ENCODE assay signal across 21 cellular contexts in genomic region chr11:12636871-12637410, GRCh38. TPM values are rescaled to one million over a fixed set of nuclear protein-coding genes. Genes with fewer than 3 reads are reported as not detected.
A peak's percentile ranks its signal among the peaks of the same experiment; 100 is the strongest.
DNase-seq lines count a peak whose midpoint lies in the region; ATAC-seq, FAIRE-seq and TF ChIP-seq lines count a peak whose summit lies in the region.
"Had no signal": no experiment of that assay in that cellular context is flagged by ENCODE, and none has a peak within 500 bp of the region (broad histone marks: within the 10 kb centered on the region; RNA-seq: fewer than 3 reads in every experiment).

No MANE protein-coding gene starts in this region.

- no peak overlapping the region for H3K4ac ChIP-seq in neuronal stem cell (ENCODE audit: low read length)

- WGBS in K562 (ENCODE audit: insufficient coverage, low coverage, missing lambda C conversion rate) = 34% methylated on average over 5 of the region's 5 CpGs
- no CpG with 5 or more reads among the region's 5 CpGs for WGBS in neuronal stem cell (ENCODE audit: extremely low coverage in 2 of 2, insufficient read length in 2 of 2, insufficient replicate concordance in 1 of 2), 2 donors

- H2AFZ ChIP-seq in K562 (ENCODE audit: low read depth, low read length) (peak overlapping the region; percentile 49), neuronal stem cell (ENCODE audit: low read length) (peak overlapping the region; percentile 35)

- no peak for TF ChIP-seq POLR2A in K562 (conservative IDR thresholded peaks at IDR 0.05)

- H3K27me3 ChIP-seq in K562 (ENCODE audit: control insufficient read depth in 2 of 2, insufficient read depth in 2 of 2, low read length in 2 of 2) (no peaks in the 10 kb centered on the region), neuronal stem cell (ENCODE audit: control insufficient read depth in 3 of 3, insufficient read depth in 3 of 3, low read depth in 1 of 3, low read length in 3 of 3) (no peaks in the 10 kb centered on the region), tibial artery (no peaks in the 10 kb centered on the region)
- H3K27me3 ChIP-seq: MG63 had no signal

- no peak overlapping the region for H2BK15ac ChIP-seq in neuronal stem cell (ENCODE audit: low read length)

- H4K20me1 ChIP-seq in K562 (replicated peaks; ENCODE audit: control insufficient read depth, insufficient read depth, low read length) = no peaks in the 10 kb centered on the region

- CTCF ChIA-PET in K562 (lab: Yijun Ruan, JAX; ENCODE audit: low intra/inter-chr PET ratio) = no interaction called here

- no peaks in the 10 kb centered on the region for H3K9me1 ChIP-seq in K562 (ENCODE audit: control insufficient read depth, insufficient read depth, low read length)

- H3K4me1 ChIP-seq in K562 (replicated peaks in 1 of 2; ENCODE audit: control insufficient read depth in 2 of 2, insufficient read depth in 2 of 2, low read length in 2 of 2) = peaks cover 0 to 2% of the 10 kb centered on the region in 2 experiments; a peak in 2 of 5 replicates
- H3K4me1 ChIP-seq in neuronal stem cell (ENCODE audit: control insufficient read depth in 2 of 2, insufficient read depth in 1 of 2, low read depth in 1 of 2, low read length in 2 of 2) = peaks cover 2 to 4% of the 10 kb centered on the region in 2 donors
- H3K4me1 ChIP-seq in tibial artery = no peaks in the 10 kb centered on the region

- H2BK12ac ChIP-seq in neuronal stem cell (ENCODE audit: low read length) = no peak overlapping the region

- TF ChIP-seq CTCF in K562 (IDR thresholded peaks at IDR 0.05 in 2 of 3, conservative IDR thresholded peaks at IDR 0.05 in 1 of 3; ENCODE audit: insufficient read depth in 2 of 3, low read depth in 1 of 3, low read length in 3 of 3) (no peak), tibial artery (IDR thresholded peaks at IDR 0.05) (no peak)

- H2AK5ac ChIP-seq in neuronal stem cell (ENCODE audit: low read depth, low read length) = no peak overlapping the region

- H3K9ac ChIP-seq in K562 (ENCODE audit: insufficient read depth in 1 of 2, low read depth in 2 of 2, low read length in 2 of 2) (no peak overlapping the region), neuronal stem cell (ENCODE audit: low read depth, low read length, poor library complexity) (no peak overlapping the region)

- ATAC-seq in K562 = no peak; the same call in 2 of the 3 replicates
- ATAC-seq: Right ventricle myocardium inferior had no signal

- H3K4me2 ChIP-seq in K562 (ENCODE audit: insufficient read depth, low read length) (no peak overlapping the region), neuronal stem cell (ENCODE audit: insufficient read depth, low read length, poor library complexity, severe bottlenecking) (no peak overlapping the region)

- no peak overlapping the region for H2BK5ac ChIP-seq in neuronal stem cell (ENCODE audit: low read length)

- H3K4me3 ChIP-seq in K562 = no peak overlapping the region
- H3K4me3 ChIP-seq in neuronal stem cell (ENCODE audit: low read length in 2 of 2) = no peak overlapping the region
- H3K4me3 ChIP-seq in tibial artery = no peak overlapping the region
- H3K4me3 ChIP-seq: MG63, SK-N-MC had no signal

- no peak for FAIRE-seq in K562 (lab: Jason Lieb, UNC)
- FAIRE-seq: RCC 7860 had no signal

- no peak overlapping the region for H2BK120ac ChIP-seq in neuronal stem cell (ENCODE audit: low read depth, low read length)

- intact Hi-C loops in K562 (cut with micrococcal nuclease) (no loop called here), tibial artery (cut with DNase I; ENCODE audit: low total_unique reads) (no loop called here)

- no peak overlapping the region for H3K14ac ChIP-seq in neuronal stem cell (ENCODE audit: low read length)

- in situ Hi-C loops in K562 (cut with MboI) = no loop called here

- TF ChIP-seq RAD21 in K562 (CRISPR knock-in tag; conservative IDR thresholded peaks at IDR 0.05 in 1 of 2, IDR thresholded peaks at IDR 0.05 in 1 of 2) = no peak

- DNase-seq in K562 (ENCODE audit: extremely low read depth in 1 of 4, low spot score in 3 of 4) (no peak), iPS-NIHi11 (ENCODE audit: low spot score) (peak; percentile 12), neuronal stem cell (ENCODE audit: low spot score) (no peak), tibial artery (no peak), NCI-H524 (lab: John Stamatoyannopoulos, UW) (no peak), iPS-NIHi7 (ENCODE audit: extremely low spot score) (no peak), midbrain (lab: John Stamatoyannopoulos, UW) (no peak)
- DNase-seq: AML-193, DMS79 treated with DMSO at 0.1 percent for 48 hours, HCEC 1CT, Kasumi-1, MG63, NCI-H1092, NCI-H1436 treated with DMSO at 0.1 percent for 48 hours, NCI-H2029, NCI-H748 treated with DMSO at 0.1 percent for 48 hours had no signal

- H3K79me2 ChIP-seq in K562 (ENCODE audit: control insufficient read depth, insufficient read depth, low read length) = no peaks in the 10 kb centered on the region

- BruUV-seq in K562 (replicated peaks; lab: Mats Ljungman, UMichigan) = no TSS peak

- no peak overlapping the region for H3K27ac ChIP-seq in K562 (ENCODE audit: extremely low read depth, low read depth, low read length)
- no peak overlapping the region for H3K27ac ChIP-seq in neuronal stem cell (replicated peaks; ENCODE audit: low read length)
- H3K27ac ChIP-seq in tibial artery = no peak overlapping the region
- H3K27ac ChIP-seq: C4-2B, SK-N-MC had no signal

- H3K9me3 ChIP-seq in K562 (replicated peaks; ENCODE audit: control insufficient read depth, insufficient read depth, low read depth, low read length) (no peaks in the 10 kb centered on the region), neuronal stem cell (replicated peaks in 1 of 2; ENCODE audit: control insufficient read depth in 2 of 2, insufficient read depth in 1 of 2, low read depth in 1 of 2, low read length in 2 of 2) (no peaks in the 10 kb centered on the region), tibial artery (no peaks in the 10 kb centered on the region)
- H3K9me3 ChIP-seq: MG63 had no signal

- H4K8ac ChIP-seq in neuronal stem cell (ENCODE audit: low read depth, low read length) = no peak overlapping the region

- H3K18ac ChIP-seq in neuronal stem cell (ENCODE audit: low read length) = peak overlapping the region; percentile 49

- H4K91ac ChIP-seq in neuronal stem cell (ENCODE audit: low read depth, low read length, poor library complexity) = no peak overlapping the region

- no peaks in the 10 kb centered on the region for H3K79me1 ChIP-seq in neuronal stem cell (ENCODE audit: low read depth, low read length)

- TF ChIP-seq EP300 in K562 (IDR thresholded peaks at IDR 0.05; ENCODE audit: low read length) = no peak

- POLR2A ChIA-PET in K562 (lab: Yijun Ruan, JAX) = interaction anchor here (0.6 to 1.0 kb wide), 3 partner anchors 37 to 106 kb away, joined by 3 read pairs; no protein-coding TSS in a partner anchor

- no peak overlapping the region for H3K23ac ChIP-seq in neuronal stem cell (ENCODE audit: low read depth, low read length, poor library complexity)

- H3K36me3 ChIP-seq in K562 (ENCODE audit: control insufficient read depth, insufficient read depth, low read length) (no peaks in the 10 kb centered on the region), neuronal stem cell (replicated peaks in 1 of 2; ENCODE audit: control insufficient read depth in 2 of 2, insufficient read depth in 2 of 2, low read length in 2 of 2) (no peaks in the 10 kb centered on the region), tibial artery (no peaks in the 10 kb centered on the region)
- H3K36me3 ChIP-seq: MG63 had no signal

TF ChIP-seq in K562, 482 proteins besides CTCF, POLR2A, EP300 and RAD21 (continues in another document):
- TF ChIP-seq GTF2A2 (tag; IDR thresholded peaks at IDR 0.05) (no peak), ZNF232 (CRISPR knock-in tag; IDR thresholded peaks at IDR 0.05) (no peak), FOSL1 (tag; conservative IDR thresholded peaks at IDR 0.05) (no peak), RUNX1 (IDR thresholded peaks at IDR 0.05; ENCODE audit: low read depth) (no peak), SMAD3 (CRISPR knock-in tag; conservative IDR thresholded peaks at IDR 0.05) (no peak), ZBTB17 (CRISPR knock-in tag; IDR thresholded peaks at IDR 0.05) (no peak), RB1 (IDR thresholded peaks at IDR 0.05; ENCODE audit: low read depth) (no peak), JUND (IDR thresholded peaks at IDR 0.05; ENCODE audit: borderline replicate concordance, low read depth, low read length) (no peak), JUND (tag; IDR thresholded peaks at IDR 0.05; ENCODE audit: borderline replicate concordance, low read depth, low read length) (no peak), DIDO1 (tag; IDR thresholded peaks at IDR 0.05; ENCODE audit: low read depth) (no peak), E2F5 (CRISPR knock-in tag; IDR thresholded peaks at IDR 0.05) (no peak), GATAD2A (IDR thresholded peaks at IDR 0.05) (no peak), FOXK2 (conservative IDR thresholded peaks at IDR 0.05 in 1 of 2, IDR thresholded peaks at IDR 0.05 in 1 of 2; ENCODE audit: low read depth in 2 of 2) (no peak)

RNA-seq across cellular contexts. Expression of gene TEAD1, which starts 37.3 kb away (rescaled TPM):
- total RNA-seq in K562 (2011; cell fraction: chromatin; rRNA removed; ENCODE audit: low replicate concordance) = 28.3 and 59.6 TPM in 2 replicates
- total RNA-seq in K562 (2011; cell fraction: nucleolus; rRNA removed) = 17.3 and 19.1 TPM in 2 replicates
- 40.8 and 69.8 TPM in 2 replicates for total RNA-seq in K562 (2011; cell fraction: nucleoplasm; rRNA removed)
- total RNA-seq in K562 (2014; rRNA removed) (11.8 and 14.8 TPM in 2 replicates), K562 (2014; rRNA removed; fragmentation: Illumina TruSeq; extraction: Trizol) (10.8 and 11.7 TPM in 2 replicates), K562 (2015; rRNA removed; fragmentation: Illumina TruSeq; extraction: Trizol) (14.2 and 14.8 TPM in 2 replicates), K562 (2021) (17.7 and 17.8 TPM in 2 replicates)
- polyA plus RNA-seq in K562 (2011; rRNA removed) (7.4 and 9.2 TPM in 2 replicates), K562 (2014; fragmentation: Illumina TruSeq; extraction: Trizol) (10.3 and 12.8 TPM in 2 replicates), K562 (2014; fragmentation: Nextera tagmentation; extraction: Ambion mirVana) (1 to 10 TPM; 1.7 to 2.1 TPM), K562 (2014; rRNA removed) (6.9 and 7.3 TPM in 2 replicates)
- polyA plus RNA-seq in K562 (2011; cell fraction: cytosol; rRNA removed) = 5.2 and 5.6 TPM in 2 replicates
- polyA plus RNA-seq in K562 (2011; cell fraction: nucleus; rRNA removed) = 21.9 and 25.1 TPM in 2 replicates
- 8.6 and 9.5 TPM in 2 replicates for polyA plus RNA-seq in K562 (2012)
- 22.6 and 23.9 TPM in 2 replicates for polyA minus RNA-seq in K562 (2011; rRNA and poly(A)+ RNA removed)
- 9.4 and 10.8 TPM in 2 replicates for polyA minus RNA-seq in K562 (2011; cell fraction: cytosol; rRNA and poly(A)+ RNA removed)
- polyA minus RNA-seq in K562 (2011; cell fraction: nucleus; rRNA and poly(A)+ RNA removed) = 21.5 and 27.1 TPM in 2 replicates
- polyA plus RNA-seq in neuronal stem cell (2013, experiment 1 of 2) = 57.7 TPM
- polyA plus RNA-seq in neuronal stem cell (2013, experiment 2 of 2) = 58.5 TPM
- polyA plus RNA-seq: IgD-negative memory B cell had no signal
